27 cellular contexts compared by ENCODE assay signal in genomic region chr12:68121143-68121542, GRCh38. TPM values are rescaled to one million over a fixed set of nuclear protein-coding genes. Genes with fewer than 3 reads are reported as not detected.
DNase-seq lines count a peak whose midpoint lies in the region; ATAC-seq and TF ChIP-seq lines count a peak whose summit lies in the region.
"Had no signal": no experiment of that assay in that cellular context is flagged by ENCODE, and none has a peak within 500 bp of the region (broad histone marks: within the 10 kb centered on the region; RNA-seq: fewer than 3 reads in every experiment).

No MANE protein-coding gene starts in this region.

- peaks cover under 1% of the 10 kb centered on the region for H3K27me3 Mint-ChIP-seq in activated CD8-positive, alpha-beta T cell treated with anti-CD3 and anti-CD28 coated beads for 36 hours
- no peaks in the 10 kb centered on the region for H3K27me3 Mint-ChIP-seq in activated CD8-positive, alpha-beta T cell treated with anti-CD3 and anti-CD28 coated beads, Interleukin-2, amount 10 ng/mL, durations not matched to agents 7 days and 5 days (ENCODE audit: low read depth)
- H3K27me3 Mint-ChIP-seq: activated naive CD8-positive, alpha-beta T cell treated with anti-CD3 and anti-CD28 coated beads, Interleukin-2, amount 10 ng/mL, durations not matched to agents 7 days and 5 days; type B pancreatic cell had no signal

- peaks cover 10% of the 10 kb centered on the region for H3K4me1 ChIP-seq in psoas muscle
- H3K4me1 ChIP-seq: body of pancreas, heart right ventricle had no signal

- peaks cover 4% of the 10 kb centered on the region for H3K9me3 Mint-ChIP-seq in activated CD8-positive, alpha-beta T cell treated with anti-CD3 and anti-CD28 coated beads for 36 hours
- peaks cover 11% of the 10 kb centered on the region for H3K9me3 Mint-ChIP-seq in activated CD8-positive, alpha-beta T cell treated with anti-CD3 and anti-CD28 coated beads, Interleukin-2, amount 10 ng/mL, durations not matched to agents 7 days and 5 days (ENCODE audit: insufficient read depth)
- H3K9me3 Mint-ChIP-seq: type B pancreatic cell had no signal

- H3K4me1 Mint-ChIP-seq in activated CD8-positive, alpha-beta T cell treated with anti-CD3 and anti-CD28 coated beads for 36 hours (ENCODE audit: low read depth) = peaks cover 24% of the 10 kb centered on the region
- peaks cover 21% of the 10 kb centered on the region for H3K4me1 Mint-ChIP-seq in activated CD8-positive, alpha-beta T cell treated with anti-CD3 and anti-CD28 coated beads, Interleukin-2, amount 10 ng/mL, durations not matched to agents 7 days and 5 days (ENCODE audit: low read depth)

- peak; percentile 68 for ATAC-seq in activated CD8-positive, alpha-beta T cell treated with anti-CD3 and anti-CD28 coated beads for 36 hours
- no peak for ATAC-seq in activated CD8-positive, alpha-beta T cell treated with anti-CD3 and anti-CD28 coated beads, Interleukin-2, amount 10 ng/mL, durations not matched to agents 7 days and 5 days
- ATAC-seq in psoas muscle (no peak), esophagus mucosa (no peak)
- ATAC-seq: body of pancreas, heart right ventricle had no signal

- CTCF ChIA-PET in activated CD8-positive, alpha-beta T cell treated with anti-CD3 and anti-CD28 coated beads for 36 hours (lab: Charles Lee) = interaction anchor here (0.6 to 3.2 kb wide), 6 partner anchors 12 to 81 kb away, joined by 3 to 38 read pairs (median 6); partner anchors contain the start of gene IFNG
- CTCF ChIA-PET in activated CD8-positive, alpha-beta T cell treated with anti-CD3 and anti-CD28 coated beads, Interleukin-2, amount 10 ng/mL, durations not matched to agents 7 days and 5 days (lab: Charles Lee) = interaction anchor here (0.6 to 5.4 kb wide), 14 partner anchors 13 to 119 kb away, joined by 3 to 70 read pairs (median 6); partner anchors contain the start of gene IFNG

- TF ChIP-seq CTCF in activated CD8-positive, alpha-beta T cell treated with anti-CD3 and anti-CD28 coated beads for 36 hours (IDR thresholded peaks at IDR 0.05) = no peak
- TF ChIP-seq CTCF in psoas muscle (IDR thresholded peaks at IDR 0.05) = no peak
- no peak for TF ChIP-seq CTCF in GM20000 (IDR thresholded peaks at IDR 0.05; ENCODE audit: extremely low read depth, missing control alignments)

- H3K36me3 ChIP-seq in psoas muscle (ENCODE audit: insufficient read depth in 1 of 2, low read depth in 1 of 2) = no peaks in the 10 kb centered on the region
- H3K36me3 ChIP-seq: BLaER1 treated with 17β-estradiol and CSF1 and Interleukin-3, amounts not matched to agents 10 nM and 100 nM; heart right ventricle had no signal

- peak overlapping the region; percentile 47 for H3K27ac ChIP-seq in psoas muscle
- H3K27ac ChIP-seq: BLaER1 treated with 17β-estradiol and CSF1 and Interleukin-3, amounts not matched to agents 10 nM and 100 nM; body of pancreas; epithelial cell of prostate; SK-N-MC had no signal

- DNase-seq in activated CD8-positive, alpha-beta T cell treated with anti-CD3 and anti-CD28 coated beads for 36 hours = peak; percentile 82
- DNase-seq in activated CD8-positive, alpha-beta T cell treated with anti-CD3 and anti-CD28 coated beads, Interleukin-2, amount 10 ng/mL, durations not matched to agents 7 days and 5 days = no peak
- peak; percentile 70 for DNase-seq in stimulated activated CD4-positive, alpha-beta T cell treated with anti-CD3 and anti-CD28 coated beads, Interleukin-1b, Interleukin-23, amount 100 ng/mL, for 48 hours
- DNase-seq in stimulated activated CD4-positive, alpha-beta T cell treated with anti-CD3 and anti-CD28 coated beads, Interleukin-4, amount 100 ng/mL, for 1 hour = no peak
- DNase-seq in psoas muscle (no peak), COLO668 (lab: John Stamatoyannopoulos, UW; ENCODE audit: unreplicated experiment) (no peak), GM20000 (ENCODE audit: low spot score) (no peak)
- DNase-seq: ACHN; activated naive CD8-positive, alpha-beta T cell treated with anti-CD3 and anti-CD28 coated beads, Interleukin-2, amount 10 ng/mL, durations not matched to agents 7 days and 5 days; body of pancreas; DND-41; foreskin fibroblast; heart right ventricle; mesenchymal stem cell; NCI-H1436; NCI-H510A treated with DMSO at 0.1 percent for 48 hours; occipital lobe had no signal

- no peak overlapping the region for H3K4me3 ChIP-seq in psoas muscle
- H3K4me3 ChIP-seq: BLaER1 treated with 17β-estradiol and CSF1 and Interleukin-3, amounts not matched to agents 10 nM and 100 nM; body of pancreas; heart right ventricle; SK-N-MC; smooth muscle cell had no signal

- intact Hi-C loops in activated CD8-positive, alpha-beta T cell treated with anti-CD3 and anti-CD28 coated beads for 36 hours (cut with micrococcal nuclease) = loop anchor here (1.0 to 5.0 kb wide), 2 partner anchors 16 to 79 kb away; no protein-coding TSS in a partner anchor
- intact Hi-C loops in psoas muscle (cut with DNase I) = no loop called here

- H3K27me3 ChIP-seq in psoas muscle (ENCODE audit: insufficient read depth in 3 of 3, low read length in 2 of 3) = no peaks in the 10 kb centered on the region
- H3K27me3 ChIP-seq: BLaER1 treated with 17β-estradiol and CSF1 and Interleukin-3, amounts not matched to agents 10 nM and 100 nM; body of pancreas; heart right ventricle had no signal

- H3K9me3 ChIP-seq in psoas muscle = no peaks in the 10 kb centered on the region
- H3K9me3 ChIP-seq: body of pancreas had no signal

- H3K4me3 Mint-ChIP-seq in activated CD8-positive, alpha-beta T cell treated with anti-CD3 and anti-CD28 coated beads for 36 hours = no peak overlapping the region
- no peak overlapping the region for H3K4me3 Mint-ChIP-seq in activated CD8-positive, alpha-beta T cell treated with anti-CD3 and anti-CD28 coated beads, Interleukin-2, amount 10 ng/mL, durations not matched to agents 7 days and 5 days
- H3K4me3 Mint-ChIP-seq: activated naive CD8-positive, alpha-beta T cell treated with anti-CD3 and anti-CD28 coated beads, Interleukin-2, amount 10 ng/mL, durations not matched to agents 7 days and 5 days; type B pancreatic cell had no signal

- peaks cover 5% of the 10 kb centered on the region for H3K36me3 Mint-ChIP-seq in activated CD8-positive, alpha-beta T cell treated with anti-CD3 and anti-CD28 coated beads for 36 hours (ENCODE audit: low read depth)
- peaks cover 16% of the 10 kb centered on the region for H3K36me3 Mint-ChIP-seq in activated CD8-positive, alpha-beta T cell treated with anti-CD3 and anti-CD28 coated beads, Interleukin-2, amount 10 ng/mL, durations not matched to agents 7 days and 5 days (ENCODE audit: low read depth)
- H3K36me3 Mint-ChIP-seq: type B pancreatic cell had no signal

- 84 to 95% (median 90%) methylated on average over 1 of the region's 1 CpG for WGBS in psoas muscle, 3 donors

- no peak overlapping the region for H3K27ac Mint-ChIP-seq in activated CD8-positive, alpha-beta T cell treated with anti-CD3 and anti-CD28 coated beads for 36 hours
- H3K27ac Mint-ChIP-seq in activated CD8-positive, alpha-beta T cell treated with anti-CD3 and anti-CD28 coated beads, Interleukin-2, amount 10 ng/mL, durations not matched to agents 7 days and 5 days = no peak overlapping the region
- H3K27ac Mint-ChIP-seq: activated naive CD8-positive, alpha-beta T cell treated with anti-CD3 and anti-CD28 coated beads, Interleukin-2, amount 10 ng/mL, durations not matched to agents 7 days and 5 days; type B pancreatic cell had no signal

- POLR2A ChIA-PET in activated CD8-positive, alpha-beta T cell treated with anti-CD3 and anti-CD28 coated beads for 36 hours (lab: Charles Lee) = interaction anchor here (1.1 to 2.2 kb wide), 8 partner anchors 13 to 79 kb away, joined by 3 to 9 read pairs (median 6); no protein-coding TSS in a partner anchor
- POLR2A ChIA-PET in activated CD8-positive, alpha-beta T cell treated with anti-CD3 and anti-CD28 coated beads, Interleukin-2, amount 10 ng/mL, durations not matched to agents 7 days and 5 days (lab: Charles Lee) = interaction anchor here (0.7 kb wide), 1 partner anchor 14 kb away, joined by 3 read pairs; no protein-coding TSS in a partner anchor

RNA-seq across cellular contexts. Expression of gene IFNG, which starts 38.4 kb away (rescaled TPM):
- 10 to 100 TPM; 42.7 to 43.6 TPM for total RNA-seq in activated CD8-positive, alpha-beta T cell treated with anti-CD3 and anti-CD28 coated beads for 36 hours
- 1 to 10 TPM; 3.1 to 5.0 TPM for total RNA-seq in activated CD8-positive, alpha-beta T cell treated with anti-CD3 and anti-CD28 coated beads, Interleukin-2, amount 10 ng/mL, durations not matched to agents 7 days and 5 days
- total RNA-seq in psoas muscle (not detected), esophagus mucosa (not detected)
- not detected for polyA plus RNA-seq in psoas muscle
- total RNA-seq: body of pancreas, chondrocyte, myocyte, occipital lobe, renal cortical epithelial cell, RPMI7951, smooth muscle cell had no signal
- polyA plus RNA-seq: heart right ventricle, smooth muscle cell had no signal

Comparison
In these comparisons a context has a peak if more than half of its experiments do, and no peak if none do; other contexts are left out.
1. DNase-seq: peak in activated CD8-positive, alpha-beta T cell treated with anti-CD3 and anti-CD28 coated beads for 36 hours (single experiment) and stimulated activated CD4-positive, alpha-beta T cell treated with anti-CD3 and anti-CD28 coated beads, Interleukin-1b, Interleukin-23, amount 100 ng/mL, for 48 hours (single experiment); none in activated CD8-positive, alpha-beta T cell treated with anti-CD3 and anti-CD28 coated beads, Interleukin-2, amount 10 ng/mL, durations not matched to agents 7 days and 5 days (single experiment), stimulated activated CD4-positive, alpha-beta T cell treated with anti-CD3 and anti-CD28 coated beads, Interleukin-4, amount 100 ng/mL, for 1 hour (single experiment), psoas muscle (0 of 2), COLO668 (single experiment) and GM20000 (single experiment).
2. RNA of gene IFNG, which starts 38.4 kb away (total RNA-seq): 42.7 to 43.6 TPM in activated CD8-positive, alpha-beta T cell treated with anti-CD3 and anti-CD28 coated beads for 36 hours; 3.1 to 5.0 TPM in activated CD8-positive, alpha-beta T cell treated with anti-CD3 and anti-CD28 coated beads, Interleukin-2, amount 10 ng/mL, durations not matched to agents 7 days and 5 days, not detected in psoas muscle and not detected in esophagus mucosa (single experiment); every median in the first group is over 4 times any median in the second.